2 cellular contexts compared by ENCODE assay signal in the genomic region with DNA sequence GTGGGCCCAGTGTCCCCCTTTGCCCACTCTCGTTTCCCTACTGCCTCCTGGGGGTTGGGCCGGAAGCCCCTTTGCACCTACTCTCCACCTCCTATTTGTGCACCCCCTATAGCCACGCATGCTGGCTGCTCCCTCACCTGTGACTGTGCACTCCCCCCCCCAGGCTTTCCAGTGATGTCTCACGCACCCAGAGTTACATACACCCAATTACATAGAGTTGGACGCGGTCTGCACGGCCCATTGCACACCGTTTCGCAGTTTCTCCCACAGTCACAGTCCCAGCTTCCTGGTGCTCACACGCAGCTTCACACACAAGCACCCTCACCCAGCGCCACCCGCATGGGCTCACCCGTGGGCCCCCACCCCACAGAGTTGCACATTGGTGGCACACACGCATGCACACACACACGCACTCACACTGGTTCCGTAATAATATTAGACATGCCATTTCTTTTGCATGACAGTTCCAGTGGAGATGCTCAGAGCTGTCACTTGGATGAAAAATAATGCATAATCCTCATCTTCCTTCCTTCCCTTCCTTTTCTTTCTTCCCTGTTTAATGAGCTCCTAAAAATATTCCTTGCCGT.
TF ChIP-seq lines count a peak whose summit lies in the region.

No MANE protein-coding gene starts in this region.

TF ChIP-seq in GM23338, 12 proteins besides CTCF, POLR2A, EP300 and RAD21 (continues in another document):
- TF ChIP-seq, protein P1, sequence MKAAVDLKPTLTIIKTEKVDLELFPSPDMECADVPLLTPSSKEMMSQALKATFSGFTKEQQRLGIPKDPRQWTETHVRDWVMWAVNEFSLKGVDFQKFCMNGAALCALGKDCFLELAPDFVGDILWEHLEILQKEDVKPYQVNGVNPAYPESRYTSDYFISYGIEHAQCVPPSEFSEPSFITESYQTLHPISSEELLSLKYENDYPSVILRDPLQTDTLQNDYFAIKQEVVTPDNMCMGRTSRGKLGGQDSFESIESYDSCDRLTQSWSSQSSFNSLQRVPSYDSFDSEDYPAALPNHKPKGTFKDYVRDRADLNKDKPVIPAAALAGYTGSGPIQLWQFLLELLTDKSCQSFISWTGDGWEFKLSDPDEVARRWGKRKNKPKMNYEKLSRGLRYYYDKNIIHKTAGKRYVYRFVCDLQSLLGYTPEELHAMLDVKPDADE (IDR thresholded peaks at IDR 0.05), result no peak
- TF ChIP-seq, protein P2, sequence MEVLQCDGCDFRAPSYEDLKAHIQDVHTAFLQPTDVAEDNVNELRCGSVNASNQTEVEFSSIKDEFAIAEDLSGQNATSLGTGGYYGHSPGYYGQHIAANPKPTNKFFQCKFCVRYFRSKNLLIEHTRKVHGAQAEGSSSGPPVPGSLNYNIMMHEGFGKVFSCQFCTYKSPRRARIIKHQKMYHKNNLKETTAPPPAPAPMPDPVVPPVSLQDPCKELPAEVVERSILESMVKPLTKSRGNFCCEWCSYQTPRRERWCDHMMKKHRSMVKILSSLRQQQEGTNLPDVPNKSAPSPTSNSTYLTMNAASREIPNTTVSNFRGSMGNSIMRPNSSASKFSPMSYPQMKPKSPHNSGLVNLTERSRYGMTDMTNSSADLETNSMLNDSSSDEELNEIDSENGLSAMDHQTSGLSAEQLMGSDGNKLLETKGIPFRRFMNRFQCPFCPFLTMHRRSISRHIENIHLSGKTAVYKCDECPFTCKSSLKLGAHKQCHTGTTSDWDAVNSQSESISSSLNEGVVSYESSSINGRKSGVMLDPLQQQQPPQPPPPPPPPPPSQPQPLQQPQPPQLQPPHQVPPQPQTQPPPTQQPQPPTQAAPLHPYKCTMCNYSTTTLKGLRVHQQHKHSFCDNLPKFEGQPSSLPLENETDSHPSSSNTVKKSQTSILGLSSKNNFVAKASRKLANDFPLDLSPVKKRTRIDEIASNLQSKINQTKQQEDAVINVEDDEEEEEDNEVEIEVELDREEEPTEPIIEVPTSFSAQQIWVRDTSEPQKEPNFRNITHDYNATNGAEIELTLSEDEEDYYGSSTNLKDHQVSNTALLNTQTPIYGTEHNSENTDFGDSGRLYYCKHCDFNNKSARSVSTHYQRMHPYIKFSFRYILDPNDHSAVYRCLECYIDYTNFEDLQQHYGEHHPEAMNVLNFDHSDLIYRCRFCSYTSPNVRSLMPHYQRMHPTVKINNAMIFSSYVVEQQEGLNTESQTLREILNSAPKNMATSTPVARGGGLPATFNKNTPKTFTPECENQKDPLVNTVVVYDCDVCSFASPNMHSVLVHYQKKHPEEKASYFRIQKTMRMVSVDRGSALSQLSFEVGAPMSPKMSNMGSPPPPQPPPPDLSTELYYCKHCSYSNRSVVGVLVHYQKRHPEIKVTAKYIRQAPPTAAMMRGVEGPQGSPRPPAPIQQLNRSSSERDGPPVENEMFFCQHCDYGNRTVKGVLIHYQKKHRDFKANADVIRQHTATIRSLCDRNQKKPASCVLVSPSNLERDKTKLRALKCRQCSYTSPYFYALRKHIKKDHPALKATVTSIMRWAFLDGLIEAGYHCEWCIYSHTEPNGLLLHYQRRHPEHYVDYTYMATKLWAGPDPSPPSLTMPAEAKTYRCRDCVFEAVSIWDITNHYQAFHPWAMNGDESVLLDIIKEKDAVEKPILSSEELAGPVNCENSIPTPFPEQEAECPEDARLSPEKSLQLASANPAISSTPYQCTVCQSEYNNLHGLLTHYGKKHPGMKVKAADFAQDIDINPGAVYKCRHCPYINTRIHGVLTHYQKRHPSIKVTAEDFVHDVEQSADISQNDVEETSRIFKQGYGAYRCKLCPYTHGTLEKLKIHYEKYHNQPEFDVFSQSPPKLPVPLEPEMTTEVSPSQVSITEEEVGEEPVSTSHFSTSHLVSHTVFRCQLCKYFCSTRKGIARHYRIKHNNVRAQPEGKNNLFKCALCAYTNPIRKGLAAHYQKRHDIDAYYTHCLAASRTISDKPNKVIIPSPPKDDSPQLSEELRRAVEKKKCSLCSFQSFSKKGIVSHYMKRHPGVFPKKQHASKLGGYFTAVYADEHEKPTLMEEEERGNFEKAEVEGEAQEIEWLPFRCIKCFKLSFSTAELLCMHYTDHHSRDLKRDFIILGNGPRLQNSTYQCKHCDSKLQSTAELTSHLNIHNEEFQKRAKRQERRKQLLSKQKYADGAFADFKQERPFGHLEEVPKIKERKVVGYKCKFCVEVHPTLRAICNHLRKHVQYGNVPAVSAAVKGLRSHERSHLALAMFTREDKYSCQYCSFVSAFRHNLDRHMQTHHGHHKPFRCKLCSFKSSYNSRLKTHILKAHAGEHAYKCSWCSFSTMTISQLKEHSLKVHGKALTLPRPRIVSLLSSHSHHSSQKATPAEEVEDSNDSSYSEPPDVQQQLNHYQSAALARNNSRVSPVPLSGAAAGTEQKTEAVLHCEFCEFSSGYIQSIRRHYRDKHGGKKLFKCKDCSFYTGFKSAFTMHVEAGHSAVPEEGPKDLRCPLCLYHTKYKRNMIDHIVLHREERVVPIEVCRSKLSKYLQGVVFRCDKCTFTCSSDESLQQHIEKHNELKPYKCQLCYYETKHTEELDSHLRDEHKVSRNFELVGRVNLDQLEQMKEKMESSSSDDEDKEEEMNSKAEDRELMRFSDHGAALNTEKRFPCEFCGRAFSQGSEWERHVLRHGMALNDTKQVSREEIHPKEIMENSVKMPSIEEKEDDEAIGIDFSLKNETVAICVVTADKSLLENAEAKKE (CRISPR knock-in tag; IDR thresholded peaks at IDR 0.05), result no peak
- TF ChIP-seq, protein P3, sequence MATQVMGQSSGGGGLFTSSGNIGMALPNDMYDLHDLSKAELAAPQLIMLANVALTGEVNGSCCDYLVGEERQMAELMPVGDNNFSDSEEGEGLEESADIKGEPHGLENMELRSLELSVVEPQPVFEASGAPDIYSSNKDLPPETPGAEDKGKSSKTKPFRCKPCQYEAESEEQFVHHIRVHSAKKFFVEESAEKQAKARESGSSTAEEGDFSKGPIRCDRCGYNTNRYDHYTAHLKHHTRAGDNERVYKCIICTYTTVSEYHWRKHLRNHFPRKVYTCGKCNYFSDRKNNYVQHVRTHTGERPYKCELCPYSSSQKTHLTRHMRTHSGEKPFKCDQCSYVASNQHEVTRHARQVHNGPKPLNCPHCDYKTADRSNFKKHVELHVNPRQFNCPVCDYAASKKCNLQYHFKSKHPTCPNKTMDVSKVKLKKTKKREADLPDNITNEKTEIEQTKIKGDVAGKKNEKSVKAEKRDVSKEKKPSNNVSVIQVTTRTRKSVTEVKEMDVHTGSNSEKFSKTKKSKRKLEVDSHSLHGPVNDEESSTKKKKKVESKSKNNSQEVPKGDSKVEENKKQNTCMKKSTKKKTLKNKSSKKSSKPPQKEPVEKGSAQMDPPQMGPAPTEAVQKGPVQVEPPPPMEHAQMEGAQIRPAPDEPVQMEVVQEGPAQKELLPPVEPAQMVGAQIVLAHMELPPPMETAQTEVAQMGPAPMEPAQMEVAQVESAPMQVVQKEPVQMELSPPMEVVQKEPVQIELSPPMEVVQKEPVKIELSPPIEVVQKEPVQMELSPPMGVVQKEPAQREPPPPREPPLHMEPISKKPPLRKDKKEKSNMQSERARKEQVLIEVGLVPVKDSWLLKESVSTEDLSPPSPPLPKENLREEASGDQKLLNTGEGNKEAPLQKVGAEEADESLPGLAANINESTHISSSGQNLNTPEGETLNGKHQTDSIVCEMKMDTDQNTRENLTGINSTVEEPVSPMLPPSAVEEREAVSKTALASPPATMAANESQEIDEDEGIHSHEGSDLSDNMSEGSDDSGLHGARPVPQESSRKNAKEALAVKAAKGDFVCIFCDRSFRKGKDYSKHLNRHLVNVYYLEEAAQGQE (IDR thresholded peaks at IDR 0.05; ENCODE audit: unreplicated experiment), result no peak
- no peak for TF ChIP-seq NANOG (IDR thresholded peaks at IDR 0.05; ENCODE audit: borderline replicate concordance)
- no peak for TF ChIP-seq EZH2 (IDR thresholded peaks at IDR 0.05; ENCODE audit: low read depth, unreplicated experiment)
- no peak for TF ChIP-seq POLR2AphosphoS5 (IDR thresholded peaks at IDR 0.05; ENCODE audit: low read depth)
- no peak for TF ChIP-seq JUNB (IDR thresholded peaks at IDR 0.05; ENCODE audit: unreplicated experiment)
- no peak for TF ChIP-seq EZH2phosphoT487 (IDR thresholded peaks at IDR 0.05; ENCODE audit: unreplicated experiment)
- TF ChIP-seq ZNF331 (CRISPR knock-in tag; IDR thresholded peaks at IDR 0.05; ENCODE audit: low read depth), result no peak

TF ChIP-seq in SK-N-SH, 30 proteins besides CTCF, POLR2A, EP300 and RAD21:
- TF ChIP-seq FOSL2 (IDR thresholded peaks at IDR 0.05; ENCODE audit: borderline replicate concordance, low read depth) (no peak), CHD2 (IDR thresholded peaks at IDR 0.05; ENCODE audit: low read length, partially characterized antibody) (no peak), POLR2AphosphoS5 (IDR thresholded peaks at IDR 0.05; ENCODE audit: low read depth, low read length) (no peak), FOXJ3 (CRISPR knock-in tag; IDR thresholded peaks at IDR 0.05) (no peak), MXI1 (IDR thresholded peaks at IDR 0.05; ENCODE audit: low read depth, low read length) (no peak), RCOR1 (IDR thresholded peaks at IDR 0.05; ENCODE audit: low read length) (no peak), SIN3A (IDR thresholded peaks at IDR 0.05; ENCODE audit: borderline replicate concordance, low read depth, low read length) (no peak)
- TF ChIP-seq, protein P4, sequence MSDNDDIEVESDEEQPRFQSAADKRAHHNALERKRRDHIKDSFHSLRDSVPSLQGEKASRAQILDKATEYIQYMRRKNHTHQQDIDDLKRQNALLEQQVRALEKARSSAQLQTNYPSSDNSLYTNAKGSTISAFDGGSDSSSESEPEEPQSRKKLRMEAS (IDR thresholded peaks at IDR 0.05; ENCODE audit: low read depth), result no peak
TF ChIP-seq in SK-N-SH: peak in this region for 0.
